ENCODE assay signal across 22 cellular contexts in genomic region chr1:217721692-217722091, GRCh38.
A peak's percentile ranks its signal among the peaks of the same experiment; 100 is the strongest.
DNase-seq lines count a peak whose midpoint lies in the region; ATAC-seq, FAIRE-seq and TF ChIP-seq lines count a peak whose summit lies in the region.
"Had no signal": no experiment of that assay in that cellular context is flagged by ENCODE, and none has a peak within 500 bp of the region (broad histone marks: within the 10 kb centered on the region; RNA-seq: fewer than 3 reads in every experiment).

No MANE protein-coding gene starts in this region.

- H3K9me3 ChIP-seq in astrocyte (ENCODE audit: insufficient read depth, low read depth, low read length) (no peaks in the 10 kb centered on the region), upper lobe of right lung (no peaks in the 10 kb centered on the region)

- no peak overlapping the region for H3K4me3 Mint-ChIP-seq in astrocyte (ENCODE audit: unreplicated experiment)
- H3K4me3 Mint-ChIP-seq: CD4-positive, alpha-beta T cell had no signal

- H3K36me3 ChIP-seq in astrocyte (ENCODE audit: insufficient read depth, low read length) (no peaks in the 10 kb centered on the region), upper lobe of right lung (no peaks in the 10 kb centered on the region)

- no peaks in the 10 kb centered on the region for H3K27me3 ChIP-seq in astrocyte (ENCODE audit: insufficient read depth, low read length)
- H3K27me3 ChIP-seq in upper lobe of right lung, result no peaks in the 10 kb centered on the region

- peak; percentile 18 for DNase-seq in SIG-M5 treated with dmso at 0.1 percent for 504 hours (lab: John Stamatoyannopoulos, UW; ENCODE audit: unreplicated experiment)
- no peak for DNase-seq in SIG-M5 (lab: John Stamatoyannopoulos, UW)
- DNase-seq in astrocyte (ENCODE audit: low read depth), result peak; percentile 3
- DNase-seq in kidney tubule cell (ENCODE audit: low spot score), result peak; percentile 36
- no peak for DNase-seq in upper lobe of right lung
- no peak for DNase-seq in GM10266 (ENCODE audit: extremely low spot score)
- no peak for DNase-seq in medulla oblongata (ENCODE audit: extremely low spot score)
- DNase-seq: Calu3; CD4-positive, alpha-beta T cell; DMS53; EL; KBM-7; NCI-H1105 treated with DMSO at 0.1 percent for 48 hours; NCI-H1694; NCI-H2081 treated with DMSO at 0.1 percent for 48 hours; NCI-H510A treated with DMSO at 0.1 percent for 48 hours; NCI-H774 had no signal

- TF ChIP-seq CTCF in astrocyte (IDR thresholded peaks at IDR 0.05; ENCODE audit: insufficient read depth, low read depth, low read length), result no peak
- TF ChIP-seq CTCF in upper lobe of right lung (IDR thresholded peaks at IDR 0.05), result no peak
- TF ChIP-seq CTCF in GM10266 (IDR thresholded peaks at IDR 0.05; ENCODE audit: control insufficient read depth, insufficient read depth, low read depth, missing control alignments), result no peak

- H3K27ac ChIP-seq in astrocyte (ENCODE audit: low read depth, low read length) (no peak overlapping the region), upper lobe of right lung (no peak overlapping the region)
- H3K27ac ChIP-seq: 22Rv1 had no signal

- FAIRE-seq in astrocyte (lab: Jason Lieb, UNC), result no peak
- FAIRE-seq: GM12892, GM18507 had no signal

- no peak overlapping the region for H2AFZ ChIP-seq in astrocyte (ENCODE audit: low read depth, low read length)

- H3K27me3 Mint-ChIP-seq in astrocyte (ENCODE audit: low read depth, unreplicated experiment), result no peaks in the 10 kb centered on the region
- H3K27me3 Mint-ChIP-seq: CD4-positive, alpha-beta T cell had no signal

- no peak overlapping the region for H3K27ac Mint-ChIP-seq in astrocyte (ENCODE audit: unreplicated experiment)
- H3K27ac Mint-ChIP-seq: CD4-positive, alpha-beta T cell had no signal

- H3K4me1 ChIP-seq in astrocyte (ENCODE audit: insufficient read depth, low read length) (no peaks in the 10 kb centered on the region), upper lobe of right lung (no peaks in the 10 kb centered on the region)

- ATAC-seq in upper lobe of right lung, result peak; percentile 55
- ATAC-seq in GM19023 (IDR thresholded peaks at IDR 0.05; ENCODE audit: unreplicated experiment), result no peak
- ATAC-seq: Panc1 had no signal

- no peak overlapping the region for H3K9ac ChIP-seq in astrocyte (ENCODE audit: low read length)

- no peak overlapping the region for H3K4me3 ChIP-seq in astrocyte (ENCODE audit: insufficient read depth, low read depth, low read length)
- no peak overlapping the region for H3K4me3 ChIP-seq in upper lobe of right lung

- no peaks in the 10 kb centered on the region for H3K9me3 Mint-ChIP-seq in astrocyte (ENCODE audit: unreplicated experiment)
- H3K9me3 Mint-ChIP-seq: CD4-positive, alpha-beta T cell had no signal

- H3K4me1 Mint-ChIP-seq in astrocyte (ENCODE audit: low read depth, unreplicated experiment), result peaks cover 17% of the 10 kb centered on the region

- H3K79me2 ChIP-seq in astrocyte (ENCODE audit: insufficient read depth, low read length), result no peaks in the 10 kb centered on the region

- intact Hi-C loops in upper lobe of right lung (cut with DNase I), result no loop called here

- H3K4me2 ChIP-seq in astrocyte (ENCODE audit: low read length), result no peak overlapping the region

- no peaks in the 10 kb centered on the region for H4K20me1 ChIP-seq in astrocyte (ENCODE audit: insufficient read depth, low read length)

- no peaks in the 10 kb centered on the region for H3K36me3 Mint-ChIP-seq in astrocyte (ENCODE audit: low read depth, unreplicated experiment)

Comparison
In these comparisons a context has a peak if more than half of its experiments do, and no peak if none do; other contexts are left out.
1. DNase-seq: peak in SIG-M5 treated with dmso at 0.1 percent for 504 hours (single experiment), astrocyte (single experiment) and kidney tubule cell (single experiment); none in SIG-M5 (single experiment), upper lobe of right lung (single experiment), GM10266 (single experiment) and medulla oblongata (single experiment).